Comparison of ENCODE assay signal across 8 cellular contexts in the genomic region with DNA sequence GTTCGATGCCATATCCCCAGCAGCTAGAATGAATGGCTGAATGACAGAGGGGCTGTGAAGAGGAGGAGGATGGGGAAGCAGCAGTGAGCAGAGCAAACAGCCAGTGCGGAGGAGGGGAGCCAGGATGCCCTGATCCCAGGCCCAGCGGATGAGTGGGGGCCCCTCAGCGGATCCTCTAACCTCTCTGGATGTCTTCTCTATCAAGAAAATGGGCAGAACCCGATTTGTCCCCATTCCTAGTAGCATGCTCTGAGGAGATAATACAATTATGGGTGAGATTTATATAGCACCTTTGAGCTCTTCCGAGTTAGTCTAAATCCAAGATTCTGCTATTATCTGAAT. TPM values are rescaled to one million over a fixed set of nuclear protein-coding genes. Genes with fewer than 3 reads are reported as not detected.
DNase-seq lines count a peak whose midpoint lies in the region; ATAC-seq and TF ChIP-seq lines count a peak whose summit lies in the region.

No MANE protein-coding gene starts in this region.

- POLR2A ChIA-PET in activated naive CD8-positive, alpha-beta T cell treated with anti-CD3 and anti-CD28 coated beads, Interleukin-2, amount 10 ng/mL, durations not matched to agents 7 days and 5 days (lab: Charles Lee), result interaction anchor here (1.0 to 9.7 kb wide), 7 partner anchors 9 to 207 kb away, joined by 6 to 202 read pairs (median 27); a partner anchor contains a TSS

- peaks cover 9% of the 10 kb centered on the region for H3K36me3 ChIP-seq in HUES64 (ENCODE audit: insufficient read depth, low read length)

- peaks cover 5% of the 10 kb centered on the region for H3K36me3 Mint-ChIP-seq in activated naive CD8-positive, alpha-beta T cell treated with anti-CD3 and anti-CD28 coated beads, Interleukin-2, amount 10 ng/mL, durations not matched to agents 7 days and 5 days
- H3K36me3 Mint-ChIP-seq in stimulated activated effector memory CD8-positive, alpha-beta T cell treated with anti-CD3 and anti-CD28 coated beads, Interleukin-12 subunit alpha, Interleukin-12 subunit beta, amount 100 ng/mL, for 72 hours, result peaks cover 6% of the 10 kb centered on the region

- H3K9me3 ChIP-seq in HUES64 (ENCODE audit: insufficient read depth, low read depth, low read length) (no peaks in the 10 kb centered on the region), iPS-18c (ENCODE audit: control insufficient read depth, insufficient read depth, low read length) (no peaks in the 10 kb centered on the region)

- H3K9me3 Mint-ChIP-seq in activated naive CD8-positive, alpha-beta T cell treated with anti-CD3 and anti-CD28 coated beads, Interleukin-2, amount 10 ng/mL, durations not matched to agents 7 days and 5 days, result no peaks in the 10 kb centered on the region
- H3K9me3 Mint-ChIP-seq in stimulated activated effector memory CD8-positive, alpha-beta T cell treated with anti-CD3 and anti-CD28 coated beads, Interleukin-12 subunit alpha, Interleukin-12 subunit beta, amount 100 ng/mL, for 72 hours, result no peaks in the 10 kb centered on the region

- H3K4me1 ChIP-seq in HUES64 (ENCODE audit: insufficient read depth, low read length), result peaks cover 82% of the 10 kb centered on the region

- peak overlapping the region; percentile 80 for H3K4me3 Mint-ChIP-seq in activated naive CD8-positive, alpha-beta T cell treated with anti-CD3 and anti-CD28 coated beads, Interleukin-2, amount 10 ng/mL, durations not matched to agents 7 days and 5 days
- H3K4me3 Mint-ChIP-seq in stimulated activated effector memory CD8-positive, alpha-beta T cell treated with anti-CD3 and anti-CD28 coated beads, Interleukin-12 subunit alpha, Interleukin-12 subunit beta, amount 100 ng/mL, for 72 hours, result peak overlapping the region; percentile 52

- peaks cover 66% of the 10 kb centered on the region for H3K4me1 Mint-ChIP-seq in activated naive CD8-positive, alpha-beta T cell treated with anti-CD3 and anti-CD28 coated beads, Interleukin-2, amount 10 ng/mL, durations not matched to agents 7 days and 5 days
- H3K4me1 Mint-ChIP-seq in stimulated activated effector memory CD8-positive, alpha-beta T cell treated with anti-CD3 and anti-CD28 coated beads, Interleukin-12 subunit alpha, Interleukin-12 subunit beta, amount 100 ng/mL, for 72 hours, result peaks cover 92% of the 10 kb centered on the region

- peak overlapping the region; percentile 30 for H3K4me3 ChIP-seq in HUES64 (ENCODE audit: low read length)
- H3K4me3 ChIP-seq in iPS-18c (ENCODE audit: insufficient read depth, low read depth, low read length), result 0 out of 2 replicates have a peak overlapping the region, but pooled peaks have one; percentile 16

- H3K27ac ChIP-seq in HUES64 (ENCODE audit: low read depth, low read length), result peak overlapping the region; percentile 97

- WGBS in HUES64, result 16% methylated on average over 6 of the region's 6 CpGs

- DNase-seq in activated naive CD8-positive, alpha-beta T cell treated with anti-CD3 and anti-CD28 coated beads, Interleukin-2, amount 10 ng/mL, durations not matched to agents 7 days and 5 days, result no peak
- no peak for DNase-seq in stimulated activated effector memory CD8-positive, alpha-beta T cell treated with anti-CD3 and anti-CD28 coated beads, Interleukin-12 subunit alpha, Interleukin-12 subunit beta, amount 100 ng/mL, for 72 hours (ENCODE audit: low spot score in 2 of 2)
- DNase-seq in DMS 273 treated with DMSO at 0.1 percent for 48 hours (lab: John Stamatoyannopoulos, UW) (no peak), occipital lobe (lab: John Stamatoyannopoulos, UW) (no peak), GM13976 (ENCODE audit: low spot score) (no peak)
- no peak for DNase-seq in activated CD4-positive, alpha-beta T cell treated with anti-CD3 and anti-CD28 coated beads for 4 hours

- in situ Hi-C loops in GM13976 (cut with MboI; ENCODE audit: low sequenced_read_pairs, unreplicated experiment), result no loop called here

- no peaks in the 10 kb centered on the region for H3K27me3 Mint-ChIP-seq in activated naive CD8-positive, alpha-beta T cell treated with anti-CD3 and anti-CD28 coated beads, Interleukin-2, amount 10 ng/mL, durations not matched to agents 7 days and 5 days

- TF ChIP-seq CTCF in GM13976 (IDR thresholded peaks at IDR 0.05; ENCODE audit: borderline replicate concordance, control extremely low read depth, extremely low read depth, insufficient read depth, missing control alignments), result no peak

- H3K9ac ChIP-seq in HUES64 (ENCODE audit: low read depth, low read length), result peak overlapping the region; percentile 89

- H3K27me3 ChIP-seq in HUES64 (ENCODE audit: insufficient read depth, low read length), result no peaks in the 10 kb centered on the region

- no peak for ATAC-seq in activated naive CD8-positive, alpha-beta T cell treated with anti-CD3 and anti-CD28 coated beads, Interleukin-2, amount 10 ng/mL, durations not matched to agents 7 days and 5 days (ENCODE audit: low read depth)
- no peak for ATAC-seq in stimulated activated effector memory CD8-positive, alpha-beta T cell treated with anti-CD3 and anti-CD28 coated beads, Interleukin-12 subunit alpha, Interleukin-12 subunit beta, amount 100 ng/mL, for 72 hours

- H3K27ac Mint-ChIP-seq in activated naive CD8-positive, alpha-beta T cell treated with anti-CD3 and anti-CD28 coated beads, Interleukin-2, amount 10 ng/mL, durations not matched to agents 7 days and 5 days, result peak overlapping the region; percentile 88
- peak overlapping the region; percentile 53 for H3K27ac Mint-ChIP-seq in stimulated activated effector memory CD8-positive, alpha-beta T cell treated with anti-CD3 and anti-CD28 coated beads, Interleukin-12 subunit alpha, Interleukin-12 subunit beta, amount 100 ng/mL, for 72 hours

RNA-seq across cellular contexts. Expression of a gene that starts 30.0 kb away (rescaled TPM):
- polyA plus RNA-seq in HUES64 (2013, experiment 1 of 2), result 3,198 TPM
- polyA plus RNA-seq in HUES64 (2013, experiment 2 of 2), result 3,274 TPM
- total RNA-seq in activated naive CD8-positive, alpha-beta T cell treated with anti-CD3 and anti-CD28 coated beads, Interleukin-2, amount 10 ng/mL, durations not matched to agents 7 days and 5 days, result 1,000 to 10,000 TPM; 1,639 to 1,688 TPM
- total RNA-seq in occipital lobe, result 1,592 TPM

RNA-seq across cellular contexts. Expression of a gene that starts 34.6 kb away (rescaled TPM):
- polyA plus RNA-seq in HUES64 (2013, experiment 1 of 2), result 46.3 TPM
- 52.9 TPM for polyA plus RNA-seq in HUES64 (2013, experiment 2 of 2)
- total RNA-seq in activated naive CD8-positive, alpha-beta T cell treated with anti-CD3 and anti-CD28 coated beads, Interleukin-2, amount 10 ng/mL, durations not matched to agents 7 days and 5 days, result 10 to 100 TPM; 89.0 to 94.7 TPM
- 2.8 TPM for total RNA-seq in occipital lobe

RNA-seq across cellular contexts. Expression of a gene that starts 36.4 kb away (rescaled TPM):
- polyA plus RNA-seq in HUES64 (2013, experiment 1 of 2), result 47.5 TPM
- polyA plus RNA-seq in HUES64 (2013, experiment 2 of 2), result 48.9 TPM
- total RNA-seq in activated naive CD8-positive, alpha-beta T cell treated with anti-CD3 and anti-CD28 coated beads, Interleukin-2, amount 10 ng/mL, durations not matched to agents 7 days and 5 days, result 100 to 1,000 TPM; 101 to 110 TPM
- 53.7 TPM for total RNA-seq in occipital lobe

Comparison
In these comparisons a context has a peak if more than half of its experiments do, and no peak if none do; other contexts are left out.
1. RNA of a gene that starts 34.6 kb away (total RNA-seq): 89.0 to 94.7 TPM in activated naive CD8-positive, alpha-beta T cell treated with anti-CD3 and anti-CD28 coated beads, Interleukin-2, amount 10 ng/mL, durations not matched to agents 7 days and 5 days; 2.8 TPM in occipital lobe (single experiment); every median in the first group is over 10 times any median in the second.